ENCODE assay signal across 12 cellular contexts in the genomic region with DNA sequence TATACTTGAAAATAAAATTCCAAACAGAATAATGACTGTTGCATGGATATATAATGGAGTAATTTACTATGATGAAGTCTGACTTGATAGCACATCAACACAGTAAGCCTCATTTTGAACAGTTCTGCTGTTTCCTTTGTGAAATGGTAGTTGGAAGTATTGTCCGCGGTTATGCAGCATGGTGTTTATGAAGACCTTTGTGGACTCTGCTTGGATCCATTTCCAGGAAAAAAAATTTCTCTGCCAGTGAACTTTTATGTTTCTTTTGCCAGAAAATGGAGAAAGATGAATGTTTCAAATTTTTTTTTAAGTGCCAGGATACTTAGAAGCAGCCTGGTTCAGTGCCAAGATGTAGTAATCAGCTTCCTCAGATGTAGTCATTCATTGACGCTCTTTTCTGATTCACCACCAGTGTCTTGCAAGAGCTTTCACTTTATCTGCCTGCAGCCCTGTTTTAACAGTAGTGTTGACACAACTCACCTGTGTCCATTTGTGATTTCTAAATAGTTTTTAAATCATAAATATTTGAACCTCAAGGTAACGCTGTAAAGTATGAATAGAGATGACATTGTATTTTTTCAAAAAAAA.
A peak's percentile ranks its signal among the peaks of the same experiment; 100 is the strongest.
DNase-seq lines count a peak whose midpoint lies in the region; ATAC-seq and TF ChIP-seq lines count a peak whose summit lies in the region.
"Had no signal": no experiment of that assay in that cellular context is flagged by ENCODE, and none has a peak within 500 bp of the region (broad histone marks: within the 10 kb centered on the region; RNA-seq: fewer than 3 reads in every experiment).

No MANE protein-coding gene starts in this region.

- TF ChIP-seq POLR2A in gastroesophageal sphincter (IDR thresholded peaks at IDR 0.05), result no peak

- TF ChIP-seq EP300 in gastroesophageal sphincter (IDR thresholded peaks at IDR 0.05), result no peak

- WGBS in gastroesophageal sphincter (ENCODE audit: low coverage in 1 of 2), 2 donors, result 11 to 28% methylated on average over 4 of the region's 4 CpGs

- no peak overlapping the region for H3K4me3 Mint-ChIP-seq in activated naive CD4-positive, alpha-beta T cell treated with anti-CD3 and anti-CD28 coated beads, Interleukin-2, amount 10 ng/mL, durations not matched to agents 7 days and 5 days
- H3K4me3 Mint-ChIP-seq: CD4-positive, alpha-beta memory T cell; endodermal cell; naive B cell had no signal

- H3K9me3 ChIP-seq in gastroesophageal sphincter, result no peaks in the 10 kb centered on the region

- no peak for TF ChIP-seq CTCF in gastroesophageal sphincter (IDR thresholded peaks at IDR 0.05)

- no peak overlapping the region for H3K4me3 ChIP-seq in gastroesophageal sphincter

- peak; percentile 49 to 63 for ATAC-seq in activated naive CD4-positive, alpha-beta T cell treated with anti-CD3 and anti-CD28 coated beads, Interleukin-2, amount 50 U/mL, for 72 hours
- ATAC-seq in gastroesophageal sphincter, result peak; percentile 79

- no peaks in the 10 kb centered on the region for H3K4me1 ChIP-seq in gastroesophageal sphincter

- H3K36me3 ChIP-seq in gastroesophageal sphincter, result no peaks in the 10 kb centered on the region

- peaks cover 2% of the 10 kb centered on the region for H3K4me1 Mint-ChIP-seq in activated naive CD4-positive, alpha-beta T cell treated with anti-CD3 and anti-CD28 coated beads, Interleukin-2, amount 10 ng/mL, durations not matched to agents 7 days and 5 days
- H3K4me1 Mint-ChIP-seq: naive B cell had no signal

- H3K27ac ChIP-seq in gastroesophageal sphincter, result no peak overlapping the region

- H3K27me3 Mint-ChIP-seq in activated naive CD4-positive, alpha-beta T cell treated with anti-CD3 and anti-CD28 coated beads, Interleukin-2, amount 10 ng/mL, durations not matched to agents 7 days and 5 days, result no peaks in the 10 kb centered on the region

- CTCF ChIA-PET in activated naive CD4-positive, alpha-beta T cell treated with anti-CD3 and anti-CD28 coated beads, Interleukin-2, amount 10 ng/mL, durations not matched to agents 7 days and 5 days (lab: Charles Lee), result no interaction called here

- H3K36me3 Mint-ChIP-seq in activated naive CD4-positive, alpha-beta T cell treated with anti-CD3 and anti-CD28 coated beads, Interleukin-2, amount 50 U/mL, for 72 hours, result peaks cover 0 to 6% of the 10 kb centered on the region in 2 donors
- H3K36me3 Mint-ChIP-seq in activated naive CD4-positive, alpha-beta T cell treated with anti-CD3 and anti-CD28 coated beads, Interleukin-2, amount 10 ng/mL, durations not matched to agents 7 days and 5 days, result no peaks in the 10 kb centered on the region
- H3K36me3 Mint-ChIP-seq: CD4-positive, alpha-beta memory T cell had no signal

- H3K27me3 ChIP-seq in gastroesophageal sphincter, result no peaks in the 10 kb centered on the region

- H3K27ac Mint-ChIP-seq in activated naive CD4-positive, alpha-beta T cell treated with anti-CD3 and anti-CD28 coated beads, Interleukin-2, amount 50 U/mL, for 72 hours, result no peak overlapping the region
- no peak overlapping the region for H3K27ac Mint-ChIP-seq in activated naive CD4-positive, alpha-beta T cell treated with anti-CD3 and anti-CD28 coated beads, Interleukin-2, amount 10 ng/mL, durations not matched to agents 7 days and 5 days
- H3K27ac Mint-ChIP-seq: CD4-positive, alpha-beta memory T cell; endodermal cell; naive B cell had no signal

- H3K9me3 Mint-ChIP-seq in activated naive CD4-positive, alpha-beta T cell treated with anti-CD3 and anti-CD28 coated beads, Interleukin-2, amount 50 U/mL, for 72 hours, result peaks cover 0 to 5% of the 10 kb centered on the region in 2 donors
- H3K9me3 Mint-ChIP-seq in activated naive CD4-positive, alpha-beta T cell treated with anti-CD3 and anti-CD28 coated beads, Interleukin-2, amount 10 ng/mL, durations not matched to agents 7 days and 5 days, result no peaks in the 10 kb centered on the region

- DNase-seq in activated naive CD4-positive, alpha-beta T cell treated with anti-CD3 and anti-CD28 coated beads, Interleukin-2, amount 50 U/mL, for 72 hours (ENCODE audit: low spot score in 2 of 2), result no peak
- DNase-seq in activated naive CD4-positive, alpha-beta T cell treated with anti-CD3 and anti-CD28 coated beads, Interleukin-2, amount 10 ng/mL, durations not matched to agents 7 days and 5 days, result no peak
- peak; percentile 9 for DNase-seq in SKM-1 (lab: John Stamatoyannopoulos, UW; ENCODE audit: unreplicated experiment)
- peak; percentile 82 for DNase-seq in stromal cell of bone marrow (ENCODE audit: low read depth)
- no peak for DNase-seq in T-helper 9 cell
- DNase-seq in activated CD8-positive, alpha-beta memory T cell treated with anti-CD3 and anti-CD28 coated beads, Interleukin-2, amount 50 U/mL, for 4 hours, result no peak
- DNase-seq in anterior cingulate cortex (lab: John Stamatoyannopoulos, UW), result no peak
- DNase-seq: CD4-positive, alpha-beta memory T cell; endodermal cell; naive B cell; SIG-M5 had no signal

Comparison
In these comparisons a context has a peak if more than half of its experiments do, and no peak if none do; other contexts are left out.
1. DNase-seq: peak in SKM-1 (single experiment) and stromal cell of bone marrow (single experiment); none in activated naive CD4-positive, alpha-beta T cell treated with anti-CD3 and anti-CD28 coated beads, Interleukin-2, amount 50 U/mL, for 72 hours (0 of 2), activated naive CD4-positive, alpha-beta T cell treated with anti-CD3 and anti-CD28 coated beads, Interleukin-2, amount 10 ng/mL, durations not matched to agents 7 days and 5 days (single experiment), T-helper 9 cell (single experiment), activated CD8-positive, alpha-beta memory T cell treated with anti-CD3 and anti-CD28 coated beads, Interleukin-2, amount 50 U/mL, for 4 hours (single experiment) and anterior cingulate cortex (0 of 58).